Comparison of ENCODE assay signal across 17 cellular contexts in genomic region chr3:46690798-46691197, GRCh38. TPM values are rescaled to one million over a fixed set of nuclear protein-coding genes. Genes with fewer than 3 reads are reported as not detected.
DNase-seq lines count a peak whose midpoint lies in the region; FAIRE-seq and TF ChIP-seq lines count a peak whose summit lies in the region.
"Had no signal": no experiment of that assay in that cellular context is flagged by ENCODE, and none has a peak within 500 bp of the region (broad histone marks: within the 10 kb centered on the region; RNA-seq: fewer than 3 reads in every experiment).

No MANE protein-coding gene starts in this region.

- no peak for TF ChIP-seq EP300 in transverse colon (IDR thresholded peaks at IDR 0.05; ENCODE audit: low read depth)
- TF ChIP-seq EP300 in sigmoid colon (IDR thresholded peaks at IDR 0.05) = no peak

- H3K4me3 ChIP-seq in transverse colon (no peak overlapping the region), sigmoid colon (no peak overlapping the region)
- H3K4me3 ChIP-seq: SK-N-MC had no signal

- POLR2A ChIA-PET in GM10248 (lab: Yijun Ruan, JAX) = no interaction called here

- H3K9me3 ChIP-seq in transverse colon (no peaks in the 10 kb centered on the region), sigmoid colon (no peaks in the 10 kb centered on the region)

- H3K27ac ChIP-seq in transverse colon = peak overlapping the region; percentile 48 to 91 (median 75)
- no peak overlapping the region for H3K27ac ChIP-seq in sigmoid colon
- H3K27ac ChIP-seq: SK-N-MC had no signal

- DNase-seq in H54 (ENCODE audit: insufficient read length, low spot score) (peak; percentile 59), astrocyte of the hippocampus (ENCODE audit: low read depth, low spot score) (peak; percentile 47), kidney tubule cell (ENCODE audit: low spot score) (peak; percentile 49), transverse colon (peak; percentile 83), sigmoid colon (no peak), GM10248 (ENCODE audit: extremely low spot score) (no peak)
- DNase-seq in activated CD4-positive, alpha-beta T cell treated with anti-CD3 and anti-CD28 coated beads, Interleukin-2, amount 50 U/mL, for 48 hours = no peak
- DNase-seq: activated T-cell treated with anti-CD3 and anti-CD28 coated beads, Interleukin-2, amount 50 U/mL, for 24 hours; effector memory CD8-positive, alpha-beta T cell; glutamatergic neuron; mesenchymal stem cell; NCI-H1105 treated with DMSO at 0.1 percent for 48 hours; NCI-H69; stimulated activated CD4-positive, alpha-beta T cell treated with anti-CD3 and anti-CD28 coated beads, Interleukin-4, amount 100 ng/mL, for 4 hours had no signal

- 16% methylated on average over 5 of the region's 5 CpGs; no CpG with 5 or more reads in 1 of the 2 donors for WGBS in transverse colon (ENCODE audit: low coverage in 1 of 2), 2 donors
- WGBS in sigmoid colon, 2 donors = 22 to 52% methylated on average over 5 of the region's 5 CpGs

- H3K36me3 ChIP-seq in transverse colon (no peaks in the 10 kb centered on the region), sigmoid colon (no peaks in the 10 kb centered on the region)

- FAIRE-seq in H54 (lab: Jason Lieb, UNC) = no peak
- FAIRE-seq: astrocyte, D721Med had no signal

- no peak for TF ChIP-seq POLR2A in H54 (IDR thresholded peaks at IDR 0.05; ENCODE audit: low read depth, low read length)
- peak; percentile 55 for TF ChIP-seq POLR2A in transverse colon (IDR thresholded peaks at IDR 0.05)
- no peak for TF ChIP-seq POLR2A in sigmoid colon (IDR thresholded peaks at IDR 0.05)

- in situ Hi-C loops in transverse colon (cut with MboI; ENCODE audit: low pct_ligation_motif_present in 1 of 4, low pct_unique_long_range_greater_than_20kb in 1 of 4, low sequenced_read_pairs in 3 of 4) = no loop called here

- intact Hi-C loops in transverse colon (cut with DNase I; ENCODE audit: low total_unique reads) = no loop called here
- intact Hi-C loops in sigmoid colon (cut with DNase I) = no loop called here

- H3K4me1 ChIP-seq in transverse colon = peaks cover 11 to 48% (median 33%) of the 10 kb centered on the region in 4 donors
- peaks cover 0 to 37% (median 33%) of the 10 kb centered on the region in 4 donors for H3K4me1 ChIP-seq in sigmoid colon

- H3K27me3 ChIP-seq in transverse colon (no peaks in the 10 kb centered on the region), sigmoid colon (no peaks in the 10 kb centered on the region)

- CTCF ChIA-PET in GM10248 (lab: Yijun Ruan, JAX) = interaction anchor here (1.2 kb wide), 1 partner anchor 15 kb away, joined by 4 read pairs; no protein-coding TSS in a partner anchor

- TF ChIP-seq CTCF in transverse colon (IDR thresholded peaks at IDR 0.05) (no peak), sigmoid colon (IDR thresholded peaks at IDR 0.05) (no peak), GM10248 (IDR thresholded peaks at IDR 0.05; ENCODE audit: control extremely low read depth, extremely low read depth, low read depth, missing control alignments) (no peak)

RNA-seq across cellular contexts. Expression of gene ALS2CL, which starts 2.7 kb away (rescaled TPM):
- 100 to 1,000 TPM in 2 of 4 donors, 10 to 100 TPM in 2; 67.5 to 212 (median 116) TPM for total RNA-seq in transverse colon
- total RNA-seq in sigmoid colon = 10 to 100 TPM in 1 of 4 donors, 1 to 10 TPM in 3; 3.9 to 10.5 (median 4.3) TPM
- polyA plus RNA-seq in sigmoid colon = 10 to 100 TPM in 1 of 3 donors, 1 to 10 TPM in 2; 5.4 to 35.0 (median 6.0) TPM

RNA-seq across cellular contexts. Expression of gene TMIE, which starts 10.4 kb away (rescaled TPM):
- total RNA-seq in transverse colon (not detected), sigmoid colon (1 to 10 TPM in 2 of 4 donors, under 1 TPM in 1, not detected in 1; 0.81 to 1.8 (median 1.8) TPM)
- under 1 TPM in 1 of 3 donors, not detected in 2; 0.63 TPM for polyA plus RNA-seq in sigmoid colon

RNA-seq across cellular contexts. Expression of gene PRSS50, which starts 26.9 kb away (rescaled TPM):
- total RNA-seq in transverse colon = under 1 TPM in 1 of 4 donors, not detected in 3; 0.14 TPM
- 1 to 10 TPM in 1 of 4 donors, under 1 TPM in 2, not detected in 1; 0.16 to 1.1 (median 0.81) TPM for total RNA-seq in sigmoid colon
- polyA plus RNA-seq in sigmoid colon = under 1 TPM in 1 of 3 donors, not detected in 2; 0.03 TPM
- total RNA-seq: astrocyte had no signal

Comparison
In these comparisons a context has a peak if more than half of its experiments do, and no peak if none do; other contexts are left out.
1. DNase-seq: peak in H54 (single experiment), astrocyte of the hippocampus (single experiment), kidney tubule cell (single experiment) and transverse colon (single experiment); none in sigmoid colon (single experiment), activated CD4-positive, alpha-beta T cell treated with anti-CD3 and anti-CD28 coated beads, Interleukin-2, amount 50 U/mL, for 48 hours (0 of 2) and GM10248 (single experiment).
2. H3K27ac ChIP-seq: peak in transverse colon (4 of 4); none in sigmoid colon (0 of 4).
3. RNA of gene ALS2CL, which starts 2.7 kb away (total RNA-seq): 67.5 to 212 TPM in transverse colon; 3.9 to 10.5 TPM in sigmoid colon; every median in the first group is over 4 times any median in the second.